27 cellular contexts compared by ENCODE assay signal in the genomic region with DNA sequence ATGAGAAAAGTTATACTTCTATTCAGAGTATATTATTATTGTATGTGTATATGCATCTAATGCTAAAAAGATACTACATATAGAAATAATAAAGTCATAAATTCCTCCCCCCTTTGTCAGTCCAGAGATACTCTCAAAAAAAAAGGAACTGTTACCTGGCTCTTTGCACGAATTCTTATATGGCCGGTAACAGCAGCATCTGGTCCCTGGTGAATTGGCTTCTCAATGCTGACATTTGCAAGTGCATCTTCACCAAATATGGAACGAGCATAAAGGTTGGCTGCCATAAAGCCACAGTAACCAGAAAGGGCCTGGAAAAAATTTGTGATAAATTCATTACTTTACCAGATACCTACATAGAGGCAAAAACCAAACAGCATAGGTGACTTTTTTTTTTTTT.
"Had no signal": no experiment of that assay in that cellular context is flagged by ENCODE, and none has a peak within 500 bp of the region (broad histone marks: within the 10 kb centered on the region; RNA-seq: fewer than 3 reads in every experiment).

No MANE protein-coding gene starts in this region.

- H3K27me3 ChIP-seq: colonic mucosa, esophagus squamous epithelium, gastrocnemius medialis, heart right ventricle, left lung had no signal

- ATAC-seq: effector memory CD8-positive, alpha-beta T cell; esophagus mucosa; gastrocnemius medialis; heart right ventricle; left cardiac atrium; left lung; left ventricle myocardium superior; lower lobe of right lung; naive thymus-derived CD4-positive, alpha-beta T cell had no signal

- H3K9me3 Mint-ChIP-seq: dendritic cell treated with granulocyte-macrophage colony-stimulating factor and Interleukin-4, amounts not matched to agents 40 ng/mL and 50 ng/mL, for 4 days; effector memory CD8-positive, alpha-beta T cell; endodermal cell; naive thymus-derived CD4-positive, alpha-beta T cell had no signal

- DNase-seq: colonic mucosa; cortex of kidney; effector CD8-positive, alpha-beta T cell; effector memory CD8-positive, alpha-beta T cell; endodermal cell; erythroblast; esophagus squamous epithelium; foreskin fibroblast; foreskin melanocyte; gastrocnemius medialis; glutamatergic neuron; head of caudate nucleus; heart right ventricle; hippocampal formation; left cardiac atrium; left lung; left ventricle myocardium superior; lower lobe of right lung; mesendoderm; midbrain; naive thymus-derived CD4-positive, alpha-beta T cell had no signal

- H3K4me3 Mint-ChIP-seq: dendritic cell treated with granulocyte-macrophage colony-stimulating factor and Interleukin-4, amounts not matched to agents 40 ng/mL and 50 ng/mL, for 4 days; effector memory CD8-positive, alpha-beta T cell; endodermal cell; naive thymus-derived CD4-positive, alpha-beta T cell had no signal

- H3K27ac ChIP-seq: colonic mucosa, epithelial cell of prostate, esophagus squamous epithelium, gastrocnemius medialis, heart right ventricle, left lung, lower lobe of right lung had no signal

- H3K27me3 Mint-ChIP-seq: dendritic cell treated with granulocyte-macrophage colony-stimulating factor and Interleukin-4, amounts not matched to agents 40 ng/mL and 50 ng/mL, for 4 days; effector memory CD8-positive, alpha-beta T cell; naive thymus-derived CD4-positive, alpha-beta T cell had no signal

- H3K4me1 ChIP-seq: colonic mucosa, esophagus squamous epithelium, gastrocnemius medialis, left lung, lower lobe of right lung had no signal

- FAIRE-seq: endometrium, islet of Langerhans, keratinocyte had no signal

- H3K4me3 ChIP-seq: colonic mucosa, esophagus squamous epithelium, gastrocnemius medialis, heart right ventricle, left lung, lower lobe of right lung had no signal

- H3K4me1 Mint-ChIP-seq: endodermal cell had no signal

- H3K9me3 ChIP-seq: colonic mucosa, esophagus squamous epithelium, gastrocnemius medialis, heart right ventricle, left lung, lower lobe of right lung had no signal

- H3K27ac Mint-ChIP-seq: dendritic cell treated with granulocyte-macrophage colony-stimulating factor and Interleukin-4, amounts not matched to agents 40 ng/mL and 50 ng/mL, for 4 days; endodermal cell had no signal
